In genomic region chr16:29977063-29977462, GRCh38 we compare ENCODE assay signal across 1 cellular context.
TF ChIP-seq lines count a peak whose summit lies in the region.

No MANE protein-coding gene starts in this region.

TF ChIP-seq in IMR-90, 13 proteins besides CTCF, POLR2A, EP300 and RAD21:
- TF ChIP-seq CEBPB (IDR thresholded peaks at IDR 0.05; ENCODE audit: low read depth, low read length) = no peak
- TF ChIP-seq, protein P1, sequence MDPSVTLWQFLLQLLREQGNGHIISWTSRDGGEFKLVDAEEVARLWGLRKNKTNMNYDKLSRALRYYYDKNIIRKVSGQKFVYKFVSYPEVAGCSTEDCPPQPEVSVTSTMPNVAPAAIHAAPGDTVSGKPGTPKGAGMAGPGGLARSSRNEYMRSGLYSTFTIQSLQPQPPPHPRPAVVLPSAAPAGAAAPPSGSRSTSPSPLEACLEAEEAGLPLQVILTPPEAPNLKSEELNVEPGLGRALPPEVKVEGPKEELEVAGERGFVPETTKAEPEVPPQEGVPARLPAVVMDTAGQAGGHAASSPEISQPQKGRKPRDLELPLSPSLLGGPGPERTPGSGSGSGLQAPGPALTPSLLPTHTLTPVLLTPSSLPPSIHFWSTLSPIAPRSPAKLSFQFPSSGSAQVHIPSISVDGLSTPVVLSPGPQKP (IDR thresholded peaks at IDR 0.05; ENCODE audit: borderline replicate concordance, low read depth, low read length) = no peak
- TF ChIP-seq BHLHE40 (IDR thresholded peaks at IDR 0.05; ENCODE audit: low read depth, low read length) = no peak
- TF ChIP-seq, protein P2, sequence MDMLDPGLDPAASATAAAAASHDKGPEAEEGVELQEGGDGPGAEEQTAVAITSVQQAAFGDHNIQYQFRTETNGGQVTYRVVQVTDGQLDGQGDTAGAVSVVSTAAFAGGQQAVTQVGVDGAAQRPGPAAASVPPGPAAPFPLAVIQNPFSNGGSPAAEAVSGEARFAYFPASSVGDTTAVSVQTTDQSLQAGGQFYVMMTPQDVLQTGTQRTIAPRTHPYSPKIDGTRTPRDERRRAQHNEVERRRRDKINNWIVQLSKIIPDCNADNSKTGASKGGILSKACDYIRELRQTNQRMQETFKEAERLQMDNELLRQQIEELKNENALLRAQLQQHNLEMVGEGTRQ (IDR thresholded peaks at IDR 0.05; ENCODE audit: low read depth, low read length) = no peak
- no peak for TF ChIP-seq CHD1 (IDR thresholded peaks at IDR 0.05; ENCODE audit: low read depth, low read length)
- TF ChIP-seq FOS (IDR thresholded peaks at IDR 0.05; ENCODE audit: low read depth, low read length) = no peak
- no peak for TF ChIP-seq RCOR1 (IDR thresholded peaks at IDR 0.05; ENCODE audit: insufficient replicate concordance, low read length)
- TF ChIP-seq RFX5 (IDR thresholded peaks at IDR 0.05; ENCODE audit: low read depth, low read length) = no peak
- TF ChIP-seq MXI1 (IDR thresholded peaks at IDR 0.05; ENCODE audit: borderline replicate concordance, low read depth, low read length) = no peak
- TF ChIP-seq MAZ (IDR thresholded peaks at IDR 0.05; ENCODE audit: borderline replicate concordance, low read depth, low read length) = no peak
- TF ChIP-seq SMC3 (IDR thresholded peaks at IDR 0.05; ENCODE audit: low read depth, low read length) = no peak
- no peak for TF ChIP-seq MAFK (IDR thresholded peaks at IDR 0.05; ENCODE audit: low read depth, low read length)
- no peak for TF ChIP-seq NFE2L2 (IDR thresholded peaks at IDR 0.05; ENCODE audit: low read depth, low read length)
